33 cellular contexts compared by ENCODE assay signal in genomic region chr4:125780747-125781146, GRCh38.
"Had no signal": no experiment of that assay in that cellular context is flagged by ENCODE, and none has a peak within 500 bp of the region (broad histone marks: within the 10 kb centered on the region; RNA-seq: fewer than 3 reads in every experiment).

No MANE protein-coding gene starts in this region.

- DNase-seq: activated B cell treated with CpG ODN at 0.5 μM for 24 hours; activated CD4-positive, alpha-beta memory T cell treated with anti-CD3 and anti-CD28 coated beads for 36 hours; activated CD4-positive, alpha-beta T cell treated with anti-CD3 and anti-CD28 coated beads for 4 hours; activated CD4-positive, alpha-beta T cell treated with anti-CD3 and anti-CD28 coated beads, Interleukin-2, amount 10 ng/mL, durations not matched to agents 24 days and 14 days; activated CD4-positive, alpha-beta T cell treated with anti-CD3 and anti-CD28 coated beads, Interleukin-2, amount 50 U/mL, for 1 hour; activated CD4-positive, alpha-beta T cell treated with anti-CD3 and anti-CD28 coated beads, Interleukin-2, amount 50 U/mL, for 4 hours; activated CD4-positive, CD25-positive, alpha-beta regulatory T cell treated with anti-CD3 and anti-CD28 coated beads, Interleukin-2, amount 50 U/mL, for 72 hours; activated CD8-positive, alpha-beta memory T cell treated with anti-CD3 and anti-CD28 coated beads, Interleukin-2, amount 50 U/mL, for 4 hours; activated CD8-positive, alpha-beta T cell treated with anti-CD3 and anti-CD28 coated beads for 36 hours; activated effector memory CD4-positive, alpha-beta T cell treated with anti-CD3 and anti-CD28 coated beads, Interleukin-2, amount 50 U/mL, for 16 hours; activated gamma-delta T cell treated with Interleukin-2 at 50 U/mL for 16 hours; activated naive CD4-positive, alpha-beta T cell; activated naive CD4-positive, alpha-beta T cell treated with anti-CD3 and anti-CD28 coated beads for 36 hours; activated naive CD4-positive, alpha-beta T cell treated with anti-CD3 and anti-CD28 coated beads, Interleukin-2, amount 50 U/mL, for 16 hours; activated naive CD8-positive, alpha-beta T cell treated with anti-CD3 and anti-CD28 coated beads for 36 hours; activated T-cell treated with anti-CD3 and anti-CD28 coated beads for 4 hours; activated T-cell treated with anti-CD3 and anti-CD28 coated beads, Interleukin-2, amount 50 U/mL, for 1 hour; activated T-cell treated with anti-CD3 and anti-CD28 coated beads, Interleukin-2, amount 50 U/mL, for 4 hours; activated T-cell treated with anti-CD3 and anti-CD28 coated beads, Interleukin-2, amount 50 U/mL, for 72 hours; adrenal gland; amniotic stem cell; aorta; body of pancreas; brain microvascular endothelial cell; central memory CD4-positive, alpha-beta T cell; T-helper 17 cell had no signal

- ATAC-seq: activated CD8-positive, alpha-beta T cell treated with anti-CD3 and anti-CD28 coated beads for 36 hours; activated naive CD4-positive, alpha-beta T cell treated with anti-CD3 and anti-CD28 coated beads, Interleukin-2, amount 50 U/mL, for 72 hours; activated T-cell treated with anti-CD3 and anti-CD28 coated beads, Interleukin-2, amount 50 U/mL, for 4 hours; activated T-cell treated with anti-CD3 and anti-CD28 coated beads, Interleukin-2, amount 50 U/mL, for 72 hours; activated T-helper 17 cell treated with anti-CD3 and anti-CD28 coated beads, Interleukin-2, amount 50 U/mL, for 72 hours; body of pancreas; T-helper 17 cell had no signal

- H3K4me3 ChIP-seq: adrenal gland, body of pancreas, breast epithelium had no signal

- H3K27ac ChIP-seq: adrenal gland, body of pancreas, brain microvascular endothelial cell, breast epithelium, VCaP had no signal

- FAIRE-seq: astrocyte, TTC549 had no signal

- H3K36me3 ChIP-seq: adrenal gland, brain microvascular endothelial cell, breast epithelium had no signal

- H3K4me3 Mint-ChIP-seq: activated B cell treated with CpG ODN at 0.5 μM for 24 hours; activated CD4-positive, alpha-beta memory T cell treated with anti-CD3 and anti-CD28 coated beads for 36 hours; activated CD4-positive, alpha-beta T cell treated with anti-CD3 and anti-CD28 coated beads, Interleukin-2, amount 10 ng/mL, durations not matched to agents 24 days and 14 days; activated CD8-positive, alpha-beta T cell treated with anti-CD3 and anti-CD28 coated beads for 36 hours; activated naive CD4-positive, alpha-beta T cell treated with anti-CD3 and anti-CD28 coated beads for 36 hours; activated naive CD8-positive, alpha-beta T cell treated with anti-CD3 and anti-CD28 coated beads for 36 hours; activated T-cell treated with anti-CD3 and anti-CD28 coated beads, Interleukin-2, amount 50 U/mL, for 4 hours; activated T-cell treated with anti-CD3 and anti-CD28 coated beads, Interleukin-2, amount 50 U/mL, for 72 hours; activated T-helper 1 cell treated with anti-CD3 and anti-CD28 coated beads, Interleukin-12 subunit alpha, Interleukin-12 subunit beta, Interleukin-2, Interleukin-4 antibody, amounts not matched to agents 30 ng/mL and 10 ng/mL and 1 ng/mL, durations not matched to agents 14 hours and 24 hours and 36 hours; activated T-helper 17 cell treated with anti-CD3 and anti-CD28 coated beads, Interleukin-2, amount 50 U/mL, for 72 hours; T-helper 17 cell had no signal

- H3K27ac Mint-ChIP-seq: activated B cell treated with CpG ODN at 0.5 μM for 24 hours; activated CD4-positive, alpha-beta memory T cell treated with anti-CD3 and anti-CD28 coated beads for 36 hours; activated CD4-positive, alpha-beta T cell treated with anti-CD3 and anti-CD28 coated beads, Interleukin-2, amount 10 ng/mL, durations not matched to agents 24 days and 14 days; activated CD8-positive, alpha-beta T cell treated with anti-CD3 and anti-CD28 coated beads for 36 hours; activated naive CD4-positive, alpha-beta T cell treated with anti-CD3 and anti-CD28 coated beads for 36 hours; activated naive CD4-positive, alpha-beta T cell treated with anti-CD3 and anti-CD28 coated beads, Interleukin-2, amount 50 U/mL, for 72 hours; activated naive CD8-positive, alpha-beta T cell treated with anti-CD3 and anti-CD28 coated beads for 36 hours; activated T-cell treated with anti-CD3 and anti-CD28 coated beads, Interleukin-2, amount 50 U/mL, for 72 hours; activated T-helper 1 cell treated with anti-CD3 and anti-CD28 coated beads, Interleukin-12 subunit alpha, Interleukin-12 subunit beta, Interleukin-2, Interleukin-4 antibody, amounts not matched to agents 30 ng/mL and 10 ng/mL and 1 ng/mL, durations not matched to agents 14 hours and 24 hours and 36 hours; activated T-helper 17 cell treated with anti-CD3 and anti-CD28 coated beads, Interleukin-2, amount 50 U/mL, for 72 hours; T-helper 17 cell had no signal

- H3K4me1 Mint-ChIP-seq: activated B cell treated with CpG ODN at 0.5 μM for 24 hours; activated CD4-positive, alpha-beta T cell treated with anti-CD3 and anti-CD28 coated beads, Interleukin-2, amount 10 ng/mL, durations not matched to agents 24 days and 14 days; activated naive CD8-positive, alpha-beta T cell treated with anti-CD3 and anti-CD28 coated beads for 36 hours; activated T-helper 17 cell treated with anti-CD3 and anti-CD28 coated beads, Interleukin-2, amount 50 U/mL, for 72 hours; T-helper 17 cell had no signal

- H3K27me3 Mint-ChIP-seq: activated B cell treated with CpG ODN at 0.5 μM for 24 hours; activated CD4-positive, alpha-beta memory T cell treated with anti-CD3 and anti-CD28 coated beads for 36 hours; activated CD4-positive, alpha-beta T cell treated with anti-CD3 and anti-CD28 coated beads, Interleukin-2, amount 10 ng/mL, durations not matched to agents 24 days and 14 days; activated CD8-positive, alpha-beta T cell treated with anti-CD3 and anti-CD28 coated beads for 36 hours; activated naive CD8-positive, alpha-beta T cell treated with anti-CD3 and anti-CD28 coated beads for 36 hours; activated T-helper 17 cell treated with anti-CD3 and anti-CD28 coated beads, Interleukin-2, amount 50 U/mL, for 72 hours; T-helper 17 cell had no signal

- H3K36me3 Mint-ChIP-seq: activated CD4-positive, alpha-beta memory T cell treated with anti-CD3 and anti-CD28 coated beads for 36 hours; activated naive CD8-positive, alpha-beta T cell treated with anti-CD3 and anti-CD28 coated beads for 36 hours had no signal

- H3K9me3 ChIP-seq: adrenal gland, body of pancreas had no signal

- H3K27me3 ChIP-seq: adrenal gland, body of pancreas, brain microvascular endothelial cell, breast epithelium had no signal

- H3K4me1 ChIP-seq: adrenal gland, body of pancreas, breast epithelium had no signal
